ENCODE assay signal across 1 cellular context in the genomic region with DNA sequence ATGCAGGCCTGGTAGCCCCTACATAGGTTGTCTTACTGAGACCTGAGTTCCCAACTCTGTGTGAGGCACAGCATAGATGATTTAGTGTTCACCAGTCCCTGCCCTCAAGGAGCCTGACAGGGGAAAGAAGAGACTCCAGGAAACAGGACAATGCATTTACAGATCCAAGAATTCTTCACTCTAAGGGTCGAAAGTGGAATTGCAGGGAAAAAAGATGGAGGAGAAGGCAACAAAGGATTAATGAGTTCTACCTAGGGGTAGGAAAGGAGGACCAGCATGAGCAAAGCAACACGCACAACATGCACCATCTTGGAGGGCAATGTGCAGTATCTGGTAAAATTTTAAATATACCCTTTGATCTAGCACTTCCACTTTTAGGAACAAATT.
TF ChIP-seq lines count a peak whose summit lies in the region.

No MANE protein-coding gene starts in this region.

TF ChIP-seq in K562, 482 proteins besides CTCF, POLR2A, EP300 and RAD21:
- no peak for TF ChIP-seq ETV5 (CRISPR knock-in tag; IDR thresholded peaks at IDR 0.05; ENCODE audit: low read depth)
- no peak for TF ChIP-seq CC2D1A (IDR thresholded peaks at IDR 0.05)
- TF ChIP-seq, protein P1, sequence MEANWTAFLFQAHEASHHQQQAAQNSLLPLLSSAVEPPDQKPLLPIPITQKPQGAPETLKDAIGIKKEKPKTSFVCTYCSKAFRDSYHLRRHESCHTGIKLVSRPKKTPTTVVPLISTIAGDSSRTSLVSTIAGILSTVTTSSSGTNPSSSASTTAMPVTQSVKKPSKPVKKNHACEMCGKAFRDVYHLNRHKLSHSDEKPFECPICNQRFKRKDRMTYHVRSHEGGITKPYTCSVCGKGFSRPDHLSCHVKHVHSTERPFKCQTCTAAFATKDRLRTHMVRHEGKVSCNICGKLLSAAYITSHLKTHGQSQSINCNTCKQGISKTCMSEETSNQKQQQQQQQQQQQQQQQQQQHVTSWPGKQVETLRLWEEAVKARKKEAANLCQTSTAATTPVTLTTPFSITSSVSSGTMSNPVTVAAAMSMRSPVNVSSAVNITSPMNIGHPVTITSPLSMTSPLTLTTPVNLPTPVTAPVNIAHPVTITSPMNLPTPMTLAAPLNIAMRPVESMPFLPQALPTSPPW (CRISPR knock-in tag; IDR thresholded peaks at IDR 0.05), result no peak
- TF ChIP-seq RFX1 (IDR thresholded peaks at IDR 0.05), result no peak
- no peak for TF ChIP-seq DIDO1 (tag; IDR thresholded peaks at IDR 0.05; ENCODE audit: low read depth)
- no peak for TF ChIP-seq SMC3 (conservative IDR thresholded peaks at IDR 0.05; ENCODE audit: insufficient read depth, low read depth, low read length)
- no peak for TF ChIP-seq ZNF184 (CRISPR knock-in tag; IDR thresholded peaks at IDR 0.05)
- TF ChIP-seq PPARD (CRISPR knock-in tag; IDR thresholded peaks at IDR 0.05), result no peak
- TF ChIP-seq ZSCAN29 (IDR thresholded peaks at IDR 0.05), result no peak
